Comparison of ENCODE assay signal across 22 cellular contexts in the genomic region with DNA sequence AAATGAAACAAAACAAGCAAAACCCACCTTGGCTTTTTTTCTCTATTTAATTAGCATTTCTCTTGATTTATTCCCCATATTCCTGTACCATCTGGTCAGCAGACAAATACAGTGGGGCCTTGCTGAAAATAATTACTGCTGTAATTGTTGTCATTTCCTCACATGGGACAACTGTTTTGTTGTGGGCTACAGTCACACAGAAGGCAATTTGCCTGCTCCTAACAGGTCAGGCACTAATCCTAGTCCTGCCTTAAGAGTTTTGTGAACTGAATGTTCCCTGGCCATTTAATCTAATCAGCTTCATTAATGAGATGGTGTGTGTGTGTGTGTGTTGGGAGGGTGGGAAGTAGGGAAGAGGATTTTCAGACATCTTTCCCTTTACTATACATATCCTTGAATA. TPM values are rescaled to one million over a fixed set of nuclear protein-coding genes. Genes with fewer than 3 reads are reported as not detected.
DNase-seq lines count a peak whose midpoint lies in the region; ATAC-seq, FAIRE-seq and TF ChIP-seq lines count a peak whose summit lies in the region.
"Had no signal": no experiment of that assay in that cellular context is flagged by ENCODE, and none has a peak within 500 bp of the region (broad histone marks: within the 10 kb centered on the region; RNA-seq: fewer than 3 reads in every experiment).

No MANE protein-coding gene starts in this region.

- no peaks in the 10 kb centered on the region for H3K9me3 Mint-ChIP-seq in natural killer cell
- H3K9me3 Mint-ChIP-seq: activated naive CD8-positive, alpha-beta T cell treated with anti-CD3 and anti-CD28 coated beads, Interleukin-2, amount 50 U/mL, for 24 hours had no signal

- TF ChIP-seq CTCF in BE2C (IDR thresholded peaks at IDR 0.05; ENCODE audit: low read depth, low read length) (no peak), left ventricle myocardium inferior (IDR thresholded peaks at IDR 0.05; ENCODE audit: borderline replicate concordance) (no peak), natural killer cell (IDR thresholded peaks at IDR 0.05) (no peak)

- no peak for ATAC-seq in GM18517 (IDR thresholded peaks at IDR 0.05; ENCODE audit: unreplicated experiment)
- ATAC-seq in GM19452 (IDR thresholded peaks at IDR 0.05; ENCODE audit: unreplicated experiment): no peak
- ATAC-seq in natural killer cell: no peak
- ATAC-seq: activated naive CD8-positive, alpha-beta T cell treated with anti-CD3 and anti-CD28 coated beads, Interleukin-2, amount 50 U/mL, for 24 hours; mucosa of descending colon; pancreas; T-helper 17 cell had no signal

- no peaks in the 10 kb centered on the region for H3K27me3 ChIP-seq in BE2C
- H3K27me3 ChIP-seq in left ventricle myocardium inferior (ENCODE audit: low read depth): no peaks in the 10 kb centered on the region
- H3K27me3 ChIP-seq: pancreas, tibial nerve had no signal

- H3K9me3 ChIP-seq in BE2C (no peaks in the 10 kb centered on the region), left ventricle myocardium inferior (replicated peaks) (no peaks in the 10 kb centered on the region)
- H3K9me3 ChIP-seq: mucosa of descending colon, pancreas, tibial nerve had no signal

- peaks cover 6% of the 10 kb centered on the region for H3K4me1 ChIP-seq in BE2C
- peaks cover 26% of the 10 kb centered on the region for H3K4me1 ChIP-seq in left ventricle myocardium inferior
- H3K4me1 ChIP-seq: pancreas had no signal

- H3K36me3 ChIP-seq in BE2C (no peaks in the 10 kb centered on the region), left ventricle myocardium inferior (no peaks in the 10 kb centered on the region)
- H3K36me3 ChIP-seq: pancreas, tibial nerve had no signal

- FAIRE-seq in H54 (lab: Jason Lieb, UNC): peak; percentile 20

- DNase-seq in BE2C (peak; percentile 18), H54 (ENCODE audit: insufficient read length, low spot score) (no peak), SK-N-DZ (ENCODE audit: low spot score) (peak; percentile 10), left ventricle myocardium inferior (no peak), natural killer cell (no peak)
- no peak for DNase-seq in central memory CD4-positive, alpha-beta T cell
- DNase-seq: activated CD4-positive, alpha-beta T cell treated with anti-CD3 and anti-CD28 coated beads for 4 hours; activated gamma-delta T cell; activated naive CD8-positive, alpha-beta T cell treated with anti-CD3 and anti-CD28 coated beads, Interleukin-2, amount 50 U/mL, for 24 hours; activated T-cell treated with anti-CD3 and anti-CD28 coated beads, Interleukin-2, amount 50 U/mL, for 1 hour; islet precursor cell; KBM-7; mucosa of descending colon; NCI-H2171 treated with DMSO at 0.1 percent for 48 hours; pancreas; stimulated activated CD4-positive, alpha-beta T cell treated with anti-CD3 and anti-CD28 coated beads, Interleukin-2, amount 100 ng/mL, for 24 hours; T-helper 17 cell had no signal

- peaks cover 0 to 5% of the 10 kb centered on the region in 2 donors for H3K27me3 Mint-ChIP-seq in natural killer cell (ENCODE audit: low read depth in 2 of 2)
- H3K27me3 Mint-ChIP-seq: T-helper 17 cell had no signal

- no peak for TF ChIP-seq POLR2A in H54 (IDR thresholded peaks at IDR 0.05; ENCODE audit: low read depth, low read length)

- H3K27ac Mint-ChIP-seq in natural killer cell: no peak overlapping the region
- H3K27ac Mint-ChIP-seq: activated naive CD8-positive, alpha-beta T cell treated with anti-CD3 and anti-CD28 coated beads, Interleukin-2, amount 50 U/mL, for 24 hours; B cell; T-helper 17 cell had no signal

- no peaks in the 10 kb centered on the region for H3K36me3 Mint-ChIP-seq in natural killer cell

- no peak overlapping the region for H3K4me3 ChIP-seq in BE2C (ENCODE audit: low read depth, low read length)
- H3K4me3 ChIP-seq in left ventricle myocardium inferior: peak overlapping the region; percentile 32
- H3K4me3 ChIP-seq: lung, mucosa of descending colon, pancreas, tibial nerve had no signal

- H3K4me3 Mint-ChIP-seq in natural killer cell: no peak overlapping the region
- H3K4me3 Mint-ChIP-seq: activated naive CD8-positive, alpha-beta T cell treated with anti-CD3 and anti-CD28 coated beads, Interleukin-2, amount 50 U/mL, for 24 hours; B cell; T-helper 17 cell had no signal

- intact Hi-C loops in left ventricle myocardium inferior (cut with micrococcal nuclease): no loop called here
- intact Hi-C loops in natural killer cell (cut with micrococcal nuclease): no loop called here

- H3K4me1 Mint-ChIP-seq in natural killer cell: no peaks in the 10 kb centered on the region
- H3K4me1 Mint-ChIP-seq: activated naive CD8-positive, alpha-beta T cell treated with anti-CD3 and anti-CD28 coated beads, Interleukin-2, amount 50 U/mL, for 24 hours; B cell had no signal

- peak overlapping the region; percentile 77 for H3K27ac ChIP-seq in left ventricle myocardium inferior (replicated peaks)
- H3K27ac ChIP-seq: pancreas, tibial nerve had no signal

RNA-seq across cellular contexts. Expression of a gene that starts 11.6 kb away (rescaled TPM):
- 3.1 TPM for polyA plus RNA-seq in BE2C (2012; ENCODE audit: insufficient read depth, insufficient read length, low read depth)
- 8.6 and 13.5 TPM in 2 replicates for polyA plus RNA-seq in SK-N-DZ (2014; cell fraction: cytosol; rRNA removed)
- 25.0 and 34.5 TPM in 2 replicates for polyA plus RNA-seq in SK-N-DZ (2014; cell fraction: nucleus; rRNA removed)
- 13.9 TPM for total RNA-seq in left ventricle myocardium inferior
- total RNA-seq in natural killer cell: 1 to 10 TPM in 1 of 3 donors, under 1 TPM in 2; 0.21 to 1.4 (median 0.43) TPM

Comparison
In these comparisons a context has a peak if more than half of its experiments do, and no peak if none do; other contexts are left out.
1. DNase-seq: peak in BE2C (single experiment) and SK-N-DZ (single experiment); none in H54 (single experiment), left ventricle myocardium inferior (single experiment), central memory CD4-positive, alpha-beta T cell (single experiment) and natural killer cell (single experiment).